15 cellular contexts compared by ENCODE assay signal in the genomic region with DNA sequence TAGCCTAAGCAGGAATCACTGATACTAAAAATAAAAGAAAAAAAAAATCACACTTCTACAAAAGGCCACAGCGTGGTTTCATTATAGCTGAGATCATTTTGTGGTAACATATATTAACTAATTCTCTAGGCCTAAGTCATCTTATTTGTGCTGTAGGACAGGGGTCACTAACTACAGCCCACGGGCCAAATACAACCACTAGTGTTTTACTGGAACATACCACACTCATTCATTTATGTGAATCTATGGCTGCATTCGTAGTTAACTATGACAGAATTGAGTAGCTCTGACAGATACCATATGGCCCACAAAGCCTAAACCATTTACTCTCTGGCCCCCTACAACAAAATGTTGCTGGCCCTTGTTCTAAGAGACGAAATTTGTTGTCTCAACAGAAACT.
"Had no signal": no experiment of that assay in that cellular context is flagged by ENCODE, and none has a peak within 500 bp of the region (broad histone marks: within the 10 kb centered on the region; RNA-seq: fewer than 3 reads in every experiment).

No MANE protein-coding gene starts in this region.

- H3K4me3 Mint-ChIP-seq: activated CD4-positive, alpha-beta memory T cell treated with anti-CD3 and anti-CD28 coated beads for 36 hours; activated naive CD8-positive, alpha-beta T cell treated with anti-CD3 and anti-CD28 coated beads, Interleukin-2, amount 10 ng/mL, durations not matched to agents 7 days and 5 days had no signal

- H3K27me3 ChIP-seq: ascending aorta, esophagus squamous epithelium, heart right ventricle, sigmoid colon, thyroid gland had no signal

- H3K27ac ChIP-seq: ascending aorta, psoas muscle, thyroid gland had no signal

- H3K9me3 ChIP-seq: ascending aorta, esophagus squamous epithelium, heart right ventricle, psoas muscle, sigmoid colon, thyroid gland had no signal

- H3K9me3 Mint-ChIP-seq: activated CD4-positive, alpha-beta memory T cell treated with anti-CD3 and anti-CD28 coated beads for 36 hours; activated naive CD8-positive, alpha-beta T cell treated with anti-CD3 and anti-CD28 coated beads, Interleukin-2, amount 10 ng/mL, durations not matched to agents 7 days and 5 days had no signal

- DNase-seq: activated CD4-positive, alpha-beta memory T cell treated with anti-CD3 and anti-CD28 coated beads for 36 hours; activated gamma-delta T cell; activated naive CD8-positive, alpha-beta T cell treated with anti-CD3 and anti-CD28 coated beads, Interleukin-2, amount 10 ng/mL, durations not matched to agents 7 days and 5 days; activated T-cell treated with anti-CD3 and anti-CD28 coated beads, Interleukin-2, amount 50 U/mL, for 48 hours; esophagus squamous epithelium; heart right ventricle; islet precursor cell; midbrain; nucleus accumbens; psoas muscle; sigmoid colon; stimulated activated CD4-positive, alpha-beta T cell treated with anti-CD3 and anti-CD28 coated beads, Interleukin-2, amount 100 ng/mL, for 48 hours; SW 1271; thyroid gland had no signal

- H3K4me1 ChIP-seq: ascending aorta, psoas muscle, thyroid gland had no signal

- H3K4me3 ChIP-seq: ascending aorta, esophagus squamous epithelium, heart right ventricle, psoas muscle, sigmoid colon, thyroid gland had no signal

- ATAC-seq: heart right ventricle, psoas muscle had no signal

- H3K36me3 ChIP-seq: ascending aorta, esophagus squamous epithelium, sigmoid colon, thyroid gland had no signal

- H3K27me3 Mint-ChIP-seq: activated CD4-positive, alpha-beta memory T cell treated with anti-CD3 and anti-CD28 coated beads for 36 hours; activated naive CD8-positive, alpha-beta T cell treated with anti-CD3 and anti-CD28 coated beads, Interleukin-2, amount 10 ng/mL, durations not matched to agents 7 days and 5 days had no signal

- H3K27ac Mint-ChIP-seq: activated CD4-positive, alpha-beta memory T cell treated with anti-CD3 and anti-CD28 coated beads for 36 hours; activated naive CD8-positive, alpha-beta T cell treated with anti-CD3 and anti-CD28 coated beads, Interleukin-2, amount 10 ng/mL, durations not matched to agents 7 days and 5 days had no signal

- H3K36me3 Mint-ChIP-seq: activated CD4-positive, alpha-beta memory T cell treated with anti-CD3 and anti-CD28 coated beads for 36 hours; activated naive CD8-positive, alpha-beta T cell treated with anti-CD3 and anti-CD28 coated beads, Interleukin-2, amount 10 ng/mL, durations not matched to agents 7 days and 5 days had no signal

- H3K4me1 Mint-ChIP-seq: activated naive CD8-positive, alpha-beta T cell treated with anti-CD3 and anti-CD28 coated beads, Interleukin-2, amount 10 ng/mL, durations not matched to agents 7 days and 5 days had no signal
